In the genomic region with DNA sequence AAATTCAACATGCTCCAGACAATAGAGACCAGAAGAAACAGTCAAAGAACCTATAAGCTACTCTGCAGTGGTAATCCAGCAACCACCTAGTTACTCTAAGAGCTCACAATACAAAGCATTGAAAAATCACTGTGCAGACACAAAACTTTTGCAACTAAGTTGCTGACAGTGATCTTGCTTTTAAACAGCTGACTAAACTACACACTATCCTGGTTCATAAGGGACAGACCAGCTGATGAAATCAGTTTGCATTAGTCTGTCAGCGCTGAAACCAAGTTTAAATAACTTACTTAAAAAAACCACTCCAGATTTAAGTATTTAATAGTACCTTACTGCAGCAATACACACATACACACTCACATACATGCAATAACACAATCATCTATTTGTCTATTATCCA, we compare ENCODE assay signal across 2 cellular contexts.
TF ChIP-seq lines count a peak whose summit lies in the region.

No MANE protein-coding gene starts in this region.

TF ChIP-seq in endothelial cell of umbilical vein, 7 proteins besides CTCF, POLR2A, EP300 and RAD21:
- no peak for TF ChIP-seq GATA2 (IDR thresholded peaks at IDR 0.05; ENCODE audit: insufficient read depth, insufficient read length, low read depth, low read length)
- TF ChIP-seq MYC (IDR thresholded peaks at IDR 0.05; ENCODE audit: low read depth, low read length) = no peak
- TF ChIP-seq, protein P1, sequence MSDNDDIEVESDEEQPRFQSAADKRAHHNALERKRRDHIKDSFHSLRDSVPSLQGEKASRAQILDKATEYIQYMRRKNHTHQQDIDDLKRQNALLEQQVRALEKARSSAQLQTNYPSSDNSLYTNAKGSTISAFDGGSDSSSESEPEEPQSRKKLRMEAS (IDR thresholded peaks at IDR 0.05; ENCODE audit: insufficient read depth, insufficient read length) = no peak
- TF ChIP-seq POLR2AphosphoS5 (IDR thresholded peaks at IDR 0.05; ENCODE audit: insufficient read depth, low read depth, low read length) = no peak

TF ChIP-seq in neural cell, 6 proteins besides CTCF, POLR2A, EP300 and RAD21:
- TF ChIP-seq TAF1 (IDR thresholded peaks at IDR 0.05; ENCODE audit: low read depth) (no peak), MXI1 (conservative IDR thresholded peaks at IDR 0.05; ENCODE audit: poor library complexity, severe bottlenecking) (no peak), REST (IDR thresholded peaks at IDR 0.05; ENCODE audit: borderline replicate concordance) (no peak), POLR2AphosphoS5 (IDR thresholded peaks at IDR 0.05) (no peak)
